9 cellular contexts compared by ENCODE assay signal in the genomic region with DNA sequence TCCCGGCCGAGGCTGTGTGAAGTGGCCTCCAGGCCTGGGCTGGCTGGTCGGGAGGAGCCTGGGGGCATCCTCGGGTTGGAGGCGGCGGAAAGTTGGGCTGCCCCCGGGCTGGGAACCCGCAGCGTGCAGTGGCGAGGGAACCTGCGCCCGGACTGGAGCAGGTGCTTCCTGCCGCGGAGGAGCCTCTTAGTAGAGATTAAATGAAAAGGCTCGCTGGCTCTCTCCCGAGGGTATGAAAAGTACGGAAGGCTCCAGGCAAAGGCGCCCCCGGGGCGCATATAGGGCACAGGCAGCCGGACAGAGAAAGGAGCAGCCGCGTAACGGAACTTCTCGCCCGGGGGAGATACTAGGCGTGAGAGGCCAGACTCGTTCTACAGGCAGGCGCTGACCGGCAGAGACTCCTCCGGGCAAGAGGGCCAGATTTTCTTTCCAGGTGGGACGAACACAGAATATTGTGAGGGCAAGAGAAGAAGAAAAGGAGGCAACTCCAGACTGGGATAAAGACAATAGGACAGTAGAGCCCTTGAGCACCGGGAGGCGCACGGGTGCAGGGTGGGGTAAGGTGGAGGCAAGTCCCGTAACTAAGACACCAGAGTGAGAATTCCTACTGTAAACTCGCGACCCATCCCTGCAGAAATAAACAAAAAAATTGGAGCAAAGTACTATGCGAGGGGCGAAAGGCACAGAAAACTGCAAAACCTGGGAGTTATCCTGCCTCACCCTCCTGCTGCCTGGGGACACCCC. TPM values are rescaled to one million over a fixed set of nuclear protein-coding genes. Genes with fewer than 3 reads are reported as not detected.
A peak's percentile ranks its signal among the peaks of the same experiment; 100 is the strongest.
DNase-seq lines count a peak whose midpoint lies in the region; ATAC-seq, FAIRE-seq and TF ChIP-seq lines count a peak whose summit lies in the region.
"Had no signal": no experiment of that assay in that cellular context is flagged by ENCODE, and none has a peak within 500 bp of the region (broad histone marks: within the 10 kb centered on the region; RNA-seq: fewer than 3 reads in every experiment).

No MANE protein-coding gene starts in this region.

- DNase-seq in AG08395 (ENCODE audit: low spot score) (peak; percentile 11), H9 (peak; percentile 43), T-cell (no peak), foreskin fibroblast (peak in 1 of 2 donors; percentile 49), occipital lobe (lab: John Stamatoyannopoulos, UW) (peak; percentile 31), GM19240 (ENCODE audit: insufficient read length, low spot score) (no peak), SKM-1 (lab: John Stamatoyannopoulos, UW; ENCODE audit: unreplicated experiment) (no peak), D721Med (ENCODE audit: insufficient read length, low spot score) (no peak)

- peaks cover 16% of the 10 kb centered on the region for H3K23me2 ChIP-seq in H9 (ENCODE audit: insufficient read length, low read depth, low read length, poor library complexity, severe bottlenecking)

- no peaks in the 10 kb centered on the region for H4K20me1 ChIP-seq in H9 (ENCODE audit: control insufficient read depth, insufficient read depth, insufficient read length)

- no peak overlapping the region for H2BK15ac ChIP-seq in H9 (ENCODE audit: low read depth, low read length)

- no peak overlapping the region for H2BK12ac ChIP-seq in H9 (ENCODE audit: insufficient read length, low read depth, low read length)

- H3T11ph ChIP-seq in H9 (ENCODE audit: low read length), result no peak overlapping the region

- no peak overlapping the region for H3K23ac ChIP-seq in H9 (ENCODE audit: insufficient read length, low read depth, low read length)

- no peak overlapping the region for H2AFZ ChIP-seq in H9 (ENCODE audit: low read length)

- peak overlapping the region; percentile 87 for H3K4me2 ChIP-seq in H9 (ENCODE audit: insufficient read depth, insufficient read length, low read length)

- H3K9me3 Mint-ChIP-seq in H9 (peaks cover 0 to 4% of the 10 kb centered on the region in 2 experiments; a peak in 2 of 5 replicates), T-cell (peaks cover 0 to 2% (median 0%) of the 10 kb centered on the region in 3 donors)

- H3K27me3 Mint-ChIP-seq in H9 (ENCODE audit: low read depth), result peaks cover 22% of the 10 kb centered on the region
- peaks cover 35 to 39% of the 10 kb centered on the region in 2 donors for H3K27me3 Mint-ChIP-seq in T-cell

- H3K36me3 Mint-ChIP-seq in H9 (ENCODE audit: insufficient read depth in 1 of 3, low read depth in 3 of 3) (no peaks in the 10 kb centered on the region; a peak in 1 of 7 replicates), T-cell (peaks cover 3% of the 10 kb centered on the region)

- no peak overlapping the region for H3K27ac ChIP-seq in H9 (ENCODE audit: insufficient read length, low read depth, low read length)

- CTCF ChIA-PET in T-cell (lab: Charles Lee), result no interaction called here

- H3K27ac Mint-ChIP-seq in H9 (peak overlapping the region in 2 of 3 experiments; percentile 36 to 83; a peak in 3 of 7 replicates), T-cell (no peak overlapping the region)

- H3K18ac ChIP-seq in H9 (ENCODE audit: insufficient read length, low read depth, low read length), result no peak overlapping the region

- no peak overlapping the region for H2BK20ac ChIP-seq in H9 (ENCODE audit: low read depth, low read length, poor library complexity, severe bottlenecking)

- H4K91ac ChIP-seq in H9 (ENCODE audit: insufficient read length, low read depth, low read length), result no peak overlapping the region

- peak overlapping the region; percentile 66 to 91 for H3K4me3 ChIP-seq in foreskin fibroblast (ENCODE audit: low read depth in 1 of 2, low read length in 2 of 2)

- H3K4me3 Mint-ChIP-seq in H9, result peak overlapping the region; percentile 86 to 98
- H3K4me3 Mint-ChIP-seq in T-cell, result peak overlapping the region; percentile 51 to 80 (median 69)

- no peak overlapping the region for H2BK5ac ChIP-seq in H9 (ENCODE audit: insufficient read length, low read length)

- no CpG with 5 or more reads among the region's 40 CpGs for WGBS in H9 (ENCODE audit: extremely low coverage, insufficient read length, low lambda C conversion rate)

- H4K5ac ChIP-seq in H9 (ENCODE audit: insufficient read length, low read depth, low read length), result no peak overlapping the region

- no peaks in the 10 kb centered on the region for H3K9me3 ChIP-seq in H9 (ENCODE audit: control insufficient read depth, low read depth, low read length)

- POLR2A ChIA-PET in T-cell (lab: Charles Lee), result no interaction called here

- H3K4me1 Mint-ChIP-seq in H9 (peaks cover 36 to 45% of the 10 kb centered on the region in 2 experiments), T-cell (peaks cover 12 to 18% (median 13%) of the 10 kb centered on the region in 3 donors)

- peaks cover 3% of the 10 kb centered on the region; the same call in 1 of the 2 replicates for H3K79me2 ChIP-seq in H9 (ENCODE audit: insufficient read depth, low read length)

- no peak overlapping the region for H2BK120ac ChIP-seq in H9 (ENCODE audit: low read depth, low read length, poor library complexity, severe bottlenecking)

- FAIRE-seq in D721Med (lab: Jason Lieb, UNC), result no peak
- FAIRE-seq: endometrium had no signal

- no peak overlapping the region for H3K56ac ChIP-seq in H9 (ENCODE audit: insufficient read length, low read depth, low read length)

- H3K14ac ChIP-seq in H9 (ENCODE audit: insufficient read depth, low read length), result no peak overlapping the region

- no peak overlapping the region for H3K4ac ChIP-seq in H9 (ENCODE audit: low read depth, low read length)

- no peak overlapping the region for H3K9ac ChIP-seq in H9 (ENCODE audit: extremely low read depth, insufficient read length, low read length)

- H4K8ac ChIP-seq in H9 (replicated peaks; ENCODE audit: insufficient read length, low read depth, low read length), result no peak overlapping the region

- no peaks in the 10 kb centered on the region for H3K79me1 ChIP-seq in H9 (ENCODE audit: insufficient read depth, low read depth, low read length, poor library complexity, severe bottlenecking)

- peak in 1 of 4 experiments; percentile 36 for ATAC-seq in T-cell (replicated peaks in 1 of 4)

- H3K27me3 ChIP-seq in H9 (ENCODE audit: insufficient read depth, low read length), result peaks cover 5% of the 10 kb centered on the region; the same call in 1 of the 2 replicates

- no peak overlapping the region for H2AK5ac ChIP-seq in H9 (ENCODE audit: insufficient read length, low read length)

- H3K4me1 ChIP-seq in H9 (ENCODE audit: insufficient read depth, low read length), result no peaks in the 10 kb centered on the region; the same call in 1 of the 2 replicates

- TF ChIP-seq CTCF in H9 (conservative IDR thresholded peaks at IDR 0.05), result no peak
- no peak for TF ChIP-seq CTCF in foreskin fibroblast (IDR thresholded peaks at IDR 0.05; ENCODE audit: low read depth, low read length)
- TF ChIP-seq CTCF in D721Med (IDR thresholded peaks at IDR 0.05; ENCODE audit: insufficient read depth, missing control alignments), result no peak

RNA-seq across cellular contexts. Expression of a gene that starts 0.8 kb away (rescaled TPM):
- 35.4 and 36.2 TPM in 2 replicates for total RNA-seq in H9 (2021)
- under 1 TPM in 4 of 5 donors, not detected in 1; 0.16 to 0.76 (median 0.33) TPM for total RNA-seq in T-cell
- total RNA-seq in occipital lobe, result 200 TPM

Comparison
In these comparisons a context has a peak if more than half of its experiments do, and no peak if none do; other contexts are left out.
1. DNase-seq: peak in AG08395 (single experiment), H9 (single experiment) and occipital lobe (single experiment); none in T-cell (0 of 34), GM19240 (single experiment), SKM-1 (single experiment) and D721Med (single experiment).
2. H3K27ac Mint-ChIP-seq: peak in H9 (2 of 3); none in T-cell (0 of 2).
3. RNA of a gene that starts 0.8 kb away (total RNA-seq): 200 TPM in occipital lobe (single experiment) and 35.4 to 36.2 TPM in H9; 0.16 to 0.76 TPM in T-cell; every median in the first group is over 10 times any median in the second.